In genomic region chr19:39194832-39195542, GRCh38 we compare ENCODE assay signal across 1 cellular context.
TF ChIP-seq lines count a peak whose summit lies in the region.

No MANE protein-coding gene starts in this region.

TF ChIP-seq in HepG2, 621 proteins besides CTCF, POLR2A, EP300 and RAD21:
- 0 out of 2 replicates have a peak, but pooled peaks have one; percentile 27 for TF ChIP-seq ZNF121 (CRISPR knock-in tag; IDR thresholded peaks at IDR 0.05)
- no peak for TF ChIP-seq ZNF274 (CRISPR knock-in tag; IDR thresholded peaks at IDR 0.05)
- TF ChIP-seq ZMYM3 (CRISPR knock-in tag; IDR thresholded peaks at IDR 0.05): 0 out of 2 replicates have a peak, but pooled peaks have one; percentile 19
- no peak for TF ChIP-seq IRX3 (CRISPR knock-in tag; IDR thresholded peaks at IDR 0.05; ENCODE audit: borderline replicate concordance, low read depth)
- no peak for TF ChIP-seq FOXA3 (CRISPR knock-in tag; IDR thresholded peaks at IDR 0.05)
- peak; percentile 80; the same call in 1 of the 2 replicates for TF ChIP-seq ZNF768 (CRISPR knock-in tag; IDR thresholded peaks at IDR 0.05)
- no peak for TF ChIP-seq ZNF430 (CRISPR knock-in tag; IDR thresholded peaks at IDR 0.05)
- no peak for TF ChIP-seq HDAC6 (IDR thresholded peaks at IDR 0.05; ENCODE audit: low read depth, low read length)
- no peak for TF ChIP-seq ZNF230 (CRISPR knock-in tag; IDR thresholded peaks at IDR 0.05)
TF ChIP-seq in HepG2: peak in this region for 3.
